Comparison of ENCODE assay signal across 8 cellular contexts in genomic region chr6:33029297-33030184, GRCh38. TPM values are rescaled to one million over a fixed set of nuclear protein-coding genes. Genes with fewer than 3 reads are reported as not detected.
DNase-seq lines count a peak whose midpoint lies in the region; ATAC-seq and TF ChIP-seq lines count a peak whose summit lies in the region.

No MANE protein-coding gene starts in this region.

- H3K27me3 ChIP-seq in SK-N-SH (ENCODE audit: insufficient read depth) (peaks cover 31% of the 10 kb centered on the region; the same call in 1 of the 2 replicates), cardiac muscle cell (peaks cover 4% of the 10 kb centered on the region)

- ATAC-seq in GM18868 (IDR thresholded peaks at IDR 0.05; ENCODE audit: unreplicated experiment) (peak; percentile 77), HG02610 (IDR thresholded peaks at IDR 0.05; ENCODE audit: unreplicated experiment) (peak; percentile 82)

- no peak for TF ChIP-seq EP300 in SK-N-SH (IDR thresholded peaks at IDR 0.05; ENCODE audit: borderline replicate concordance in 1 of 2, low read depth in 1 of 2, low read length in 1 of 2)

- H4K20me1 ChIP-seq in SK-N-SH (ENCODE audit: insufficient read depth) = no peaks in the 10 kb centered on the region

- H3K9me3 ChIP-seq in SK-N-SH = no peaks in the 10 kb centered on the region
- H3K9me3 ChIP-seq in cardiac muscle cell (ENCODE audit: low read depth) = no peaks in the 10 kb centered on the region

- H3K36me3 ChIP-seq in SK-N-SH (replicated peaks in 1 of 2; ENCODE audit: control insufficient read depth in 1 of 2, insufficient read depth in 2 of 2, low read length in 1 of 2) = no peaks in the 10 kb centered on the region
- no peaks in the 10 kb centered on the region for H3K36me3 ChIP-seq in cardiac muscle cell

- no peak for TF ChIP-seq CTCF in SK-N-SH (IDR thresholded peaks at IDR 0.05)
- TF ChIP-seq CTCF in cardiac muscle cell (IDR thresholded peaks at IDR 0.05; ENCODE audit: low read depth, low read length) = no peak

- no peaks in the 10 kb centered on the region for H3K79me2 ChIP-seq in SK-N-SH (ENCODE audit: insufficient read depth)

- H3K4me1 ChIP-seq in SK-N-SH (ENCODE audit: control insufficient read depth in 1 of 2, insufficient read depth in 2 of 2, low read depth in 1 of 2, low read length in 1 of 2) = no peaks in the 10 kb centered on the region
- no peaks in the 10 kb centered on the region for H3K4me1 ChIP-seq in cardiac muscle cell (ENCODE audit: low read depth)

- no peak overlapping the region for H3K9ac ChIP-seq in SK-N-SH

- H3K27ac ChIP-seq in SK-N-SH (ENCODE audit: low read depth in 2 of 2, low read length in 1 of 2) = no peak overlapping the region
- no peak overlapping the region for H3K27ac ChIP-seq in cardiac muscle cell

- no peak overlapping the region for H2AFZ ChIP-seq in SK-N-SH (ENCODE audit: low read depth)

- DNase-seq in SK-N-SH (no peak), cardiac muscle cell (ENCODE audit: low read depth in 1 of 2, low spot score in 1 of 2) (peak; percentile 29 to 52), stromal cell of bone marrow (ENCODE audit: low read depth) (peak; percentile 57), NCI-H748 treated with DMSO at 0.1 percent for 48 hours (lab: John Stamatoyannopoulos, UW) (no peak), NCI-H187 (lab: John Stamatoyannopoulos, UW) (no peak)
- no peak for DNase-seq in activated naive CD4-positive, alpha-beta T cell (lab: John Stamatoyannopoulos, UW)

- no peaks in the 10 kb centered on the region; the same call in 1 of the 2 replicates for H3K9me2 ChIP-seq in SK-N-SH

- 3% methylated on average over 7 of the region's 7 CpGs for WGBS in SK-N-SH (ENCODE audit: low lambda C conversion rate)

- TF ChIP-seq RAD21 in SK-N-SH (IDR thresholded peaks at IDR 0.05; ENCODE audit: low read length) = no peak

- CTCF ChIA-PET in SK-N-SH (lab: Yijun Ruan, JAX) = interaction anchor here (0.6 to 1.0 kb wide), 2 partner anchors 15 to 44 kb away, joined by 3 to 4 read pairs; no protein-coding TSS in a partner anchor

- POLR2A ChIA-PET in SK-N-SH (lab: Yijun Ruan, JAX) = no interaction called here

- H3K4me2 ChIP-seq in SK-N-SH = no peak overlapping the region

- H3F3A ChIP-seq in SK-N-SH (replicated peaks; ENCODE audit: insufficient read depth) = no peaks in the 10 kb centered on the region

- H3K4me3 ChIP-seq in SK-N-SH (ENCODE audit: low read depth in 2 of 2, low read length in 1 of 2) (no peak overlapping the region), cardiac muscle cell (no peak overlapping the region)

TF ChIP-seq in SK-N-SH, 30 proteins besides CTCF, POLR2A, EP300 and RAD21:
- TF ChIP-seq USF1 (IDR thresholded peaks at IDR 0.05; ENCODE audit: borderline replicate concordance, low read depth) (no peak), RFX5 (IDR thresholded peaks at IDR 0.05; ENCODE audit: low read length) (peak; percentile 98)

RNA-seq across cellular contexts. Expression of gene HLA-DOA, which starts 20.1 kb away (rescaled TPM):
- polyA plus RNA-seq in SK-N-SH (2012; rRNA removed) (not detected in 2 replicates), cardiac muscle cell (0.57 TPM in 1 of 2 replicates, not detected in the other)
- polyA plus RNA-seq in SK-N-SH (2012; cell fraction: cytosol; rRNA removed) = not detected in 2 replicates
- not detected in 2 replicates for polyA plus RNA-seq in SK-N-SH (2012; cell fraction: nucleus; rRNA removed)
- 0.25 and 0.74 TPM in 2 replicates for total RNA-seq in cardiac muscle cell

RNA-seq across cellular contexts. Expression of gene HLA-DPA1, which starts 43.9 kb away (rescaled TPM):
- 1.6 and 1.9 TPM in 2 replicates for polyA plus RNA-seq in SK-N-SH (2012; rRNA removed)
- 1.1 and 1.2 TPM in 2 replicates for polyA plus RNA-seq in SK-N-SH (2012; cell fraction: cytosol; rRNA removed)
- polyA plus RNA-seq in SK-N-SH (2012; cell fraction: nucleus; rRNA removed) = 0.36 and 1.1 TPM in 2 replicates
- total RNA-seq in cardiac muscle cell = 0.21 and 1.1 TPM in 2 replicates
- polyA plus RNA-seq in cardiac muscle cell = 1.2 and 1.9 TPM in 2 replicates

RNA-seq across cellular contexts. Expression of gene HLA-DPB1, which starts 46.2 kb away (rescaled TPM):
- 1.0 and 2.0 TPM in 2 replicates for polyA plus RNA-seq in SK-N-SH (2012; rRNA removed)
- 0.67 and 1.3 TPM in 2 replicates for polyA plus RNA-seq in SK-N-SH (2012; cell fraction: cytosol; rRNA removed)
- 0.45 and 1.1 TPM in 2 replicates for polyA plus RNA-seq in SK-N-SH (2012; cell fraction: nucleus; rRNA removed)
- total RNA-seq in cardiac muscle cell = 14.3 and 26.1 TPM in 2 replicates
- polyA plus RNA-seq in cardiac muscle cell = 8.6 and 11.1 TPM in 2 replicates

Comparison
In these comparisons a context has a peak if more than half of its experiments do, and no peak if none do; other contexts are left out.
1. DNase-seq: peak in cardiac muscle cell (2 of 2) and stromal cell of bone marrow (single experiment); none in SK-N-SH (single experiment), NCI-H748 treated with DMSO at 0.1 percent for 48 hours (single experiment), activated naive CD4-positive, alpha-beta T cell (0 of 4) and NCI-H187 (0 of 2).